ENCODE assay signal across 1 cellular context in the genomic region with DNA sequence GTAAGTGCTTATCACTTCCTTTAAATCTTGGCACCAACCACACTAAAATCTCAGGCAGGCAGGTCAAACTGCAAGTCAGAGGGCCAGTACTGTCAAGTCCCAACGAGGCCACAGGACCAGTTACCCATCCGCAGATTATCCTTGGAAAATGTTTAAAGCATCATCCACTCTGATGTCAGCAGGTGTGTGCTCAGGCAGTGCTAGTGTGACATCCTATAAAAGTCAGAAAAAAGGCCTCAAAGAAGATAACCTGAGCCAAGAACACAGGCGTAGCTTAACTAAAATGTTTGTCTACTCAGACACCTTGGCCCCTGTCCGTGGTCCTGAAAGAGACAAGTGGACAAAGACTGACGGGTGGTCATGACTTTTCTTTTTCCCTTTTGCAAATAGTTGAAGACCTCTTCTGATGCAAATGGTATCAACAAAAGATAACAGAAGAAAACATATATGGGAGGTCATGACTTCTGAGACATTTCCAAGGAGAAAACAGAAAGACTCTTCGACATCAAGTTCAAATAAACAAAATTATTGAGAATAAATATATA.
TF ChIP-seq lines count a peak whose summit lies in the region.

No MANE protein-coding gene starts in this region.

TF ChIP-seq in HepG2, 621 proteins besides CTCF, POLR2A, EP300 and RAD21 (continued from another document):
- TF ChIP-seq, protein P1, sequence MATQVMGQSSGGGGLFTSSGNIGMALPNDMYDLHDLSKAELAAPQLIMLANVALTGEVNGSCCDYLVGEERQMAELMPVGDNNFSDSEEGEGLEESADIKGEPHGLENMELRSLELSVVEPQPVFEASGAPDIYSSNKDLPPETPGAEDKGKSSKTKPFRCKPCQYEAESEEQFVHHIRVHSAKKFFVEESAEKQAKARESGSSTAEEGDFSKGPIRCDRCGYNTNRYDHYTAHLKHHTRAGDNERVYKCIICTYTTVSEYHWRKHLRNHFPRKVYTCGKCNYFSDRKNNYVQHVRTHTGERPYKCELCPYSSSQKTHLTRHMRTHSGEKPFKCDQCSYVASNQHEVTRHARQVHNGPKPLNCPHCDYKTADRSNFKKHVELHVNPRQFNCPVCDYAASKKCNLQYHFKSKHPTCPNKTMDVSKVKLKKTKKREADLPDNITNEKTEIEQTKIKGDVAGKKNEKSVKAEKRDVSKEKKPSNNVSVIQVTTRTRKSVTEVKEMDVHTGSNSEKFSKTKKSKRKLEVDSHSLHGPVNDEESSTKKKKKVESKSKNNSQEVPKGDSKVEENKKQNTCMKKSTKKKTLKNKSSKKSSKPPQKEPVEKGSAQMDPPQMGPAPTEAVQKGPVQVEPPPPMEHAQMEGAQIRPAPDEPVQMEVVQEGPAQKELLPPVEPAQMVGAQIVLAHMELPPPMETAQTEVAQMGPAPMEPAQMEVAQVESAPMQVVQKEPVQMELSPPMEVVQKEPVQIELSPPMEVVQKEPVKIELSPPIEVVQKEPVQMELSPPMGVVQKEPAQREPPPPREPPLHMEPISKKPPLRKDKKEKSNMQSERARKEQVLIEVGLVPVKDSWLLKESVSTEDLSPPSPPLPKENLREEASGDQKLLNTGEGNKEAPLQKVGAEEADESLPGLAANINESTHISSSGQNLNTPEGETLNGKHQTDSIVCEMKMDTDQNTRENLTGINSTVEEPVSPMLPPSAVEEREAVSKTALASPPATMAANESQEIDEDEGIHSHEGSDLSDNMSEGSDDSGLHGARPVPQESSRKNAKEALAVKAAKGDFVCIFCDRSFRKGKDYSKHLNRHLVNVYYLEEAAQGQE (IDR thresholded peaks at IDR 0.05; ENCODE audit: borderline replicate concordance in 1 of 2, low read depth in 1 of 2, low read length in 2 of 2): peak; percentile 68 to 95
- 0 out of 2 replicates have a peak, but pooled peaks have one; percentile 29 for TF ChIP-seq ZBTB20 (CRISPR knock-in tag; IDR thresholded peaks at IDR 0.05; ENCODE audit: borderline replicate concordance, low read depth)
